In genomic region chr5:163460562-163461176, GRCh38 we compare ENCODE assay signal across 8 cellular contexts. TPM values are rescaled to one million over a fixed set of nuclear protein-coding genes. Genes with fewer than 3 reads are reported as not detected.
DNase-seq lines count a peak whose midpoint lies in the region; ATAC-seq and TF ChIP-seq lines count a peak whose summit lies in the region.

Gene HMMR, plus strand, starts transcription at chr5:163460632. Its CDS starts 61 bp downstream, at chr5:163460693.

- no peaks in the 10 kb centered on the region for H3K9me3 ChIP-seq in mesodermal cell (ENCODE audit: control insufficient read depth, low read length)

- in situ Hi-C loops in brain microvascular endothelial cell (cut with HindIII; ENCODE audit: low pct_ligation_motif_present, low sequenced_read_pairs): no loop called here

- WGBS in mesodermal cell (ENCODE audit: insufficient coverage in 2 of 2), 2 experiments: 0% methylated on average over 16 to 20 of the region's 23 CpGs

- H3K27ac ChIP-seq in C4-2B (peak within 1 kb of the TSS; percentile 92), brain microvascular endothelial cell (peak within 1 kb of the TSS; percentile 98), mesodermal cell (ENCODE audit: low read depth, low read length, severe bottlenecking) (peak within 1 kb of the TSS; percentile 100)

- ATAC-seq in GM18502 (IDR thresholded peaks at IDR 0.05; ENCODE audit: poor library complexity, unreplicated experiment) (peak; percentile 0), left colon (no peak), HG03280 (IDR thresholded peaks at IDR 0.05; ENCODE audit: unreplicated experiment) (no peak)

- peak; percentile 53 for DNase-seq in NCI-H526 treated with DMSO at 0.1 percent for 48 hours (lab: John Stamatoyannopoulos, UW)
- no peak for DNase-seq in brain microvascular endothelial cell
- no peak for DNase-seq in left colon
- no peak for DNase-seq in stimulated activated CD4-positive, alpha-beta T cell treated with anti-CD3 and anti-CD28 coated beads, Interleukin-4, amount 100 ng/mL, for 24 hours

- H3K36me3 ChIP-seq in brain microvascular endothelial cell (replicated peaks) (no peaks in the 10 kb centered on the region), mesodermal cell (ENCODE audit: control insufficient read depth, insufficient read depth, low read length) (peaks cover 25% of the 10 kb centered on the region)

- TF ChIP-seq CTCF in C4-2B (conservative IDR thresholded peaks at IDR 0.05) (no peak), brain microvascular endothelial cell (IDR thresholded peaks at IDR 0.05; ENCODE audit: low read depth, low read length, missing control alignments) (no peak)

- intact Hi-C loops in left colon (cut with DNase I, micrococcal nuclease): loop anchor here in 1 of 2 donors (2.0 kb wide), 1 partner anchor 42 kb away; no protein-coding TSS in a partner anchor

- peaks cover 2% of the 10 kb centered on the region for H3K4me1 ChIP-seq in mesodermal cell (ENCODE audit: control insufficient read depth, insufficient read depth, low read length, poor library complexity, severe bottlenecking)

- no peaks in the 10 kb centered on the region for H3K27me3 ChIP-seq in brain microvascular endothelial cell (replicated peaks)

- H3K4me3 ChIP-seq in brain microvascular endothelial cell (ENCODE audit: low read depth, low read length) (peak within 1 kb of the TSS; percentile 78), mesodermal cell (ENCODE audit: extremely low read depth, insufficient read depth, low read length, poor library complexity, severe bottlenecking) (peak within 1 kb of the TSS; percentile 65)

RNA-seq across cellular contexts. Expression of gene HMMR, which starts in this region (rescaled TPM):
- polyA plus RNA-seq in mesodermal cell (2013, experiment 1 of 2): 49.7 TPM
- 82.2 TPM for polyA plus RNA-seq in mesodermal cell (2013, experiment 2 of 2)
- 1 to 10 TPM; 3.0 to 7.4 TPM for total RNA-seq in left colon
